Comparison of ENCODE assay signal across 8 cellular contexts in genomic region chr15:68228143-68228970, GRCh38. TPM values are rescaled to one million over a fixed set of nuclear protein-coding genes. Genes with fewer than 3 reads are reported as not detected.
A peak's percentile ranks its signal among the peaks of the same experiment; 100 is the strongest.
DNase-seq lines count a peak whose midpoint lies in the region; ATAC-seq and TF ChIP-seq lines count a peak whose summit lies in the region.

No MANE protein-coding gene starts in this region.

- WGBS in spleen, 5 donors, result 34 to 45% (median 38%) methylated on average over 24 to 25 of the region's 25 CpGs

- no peak for DNase-seq in CD14-positive monocyte (ENCODE audit: low spot score)
- peak in 1 of 2 experiments; percentile 64 for DNase-seq in HL-60 (ENCODE audit: low read depth in 1 of 2, low spot score in 1 of 2)
- DNase-seq in activated T-cell treated with anti-CD3 and anti-CD28 coated beads, Interleukin-2, amount 50 U/mL, for 72 hours, result no peak
- DNase-seq in spleen, result no peak
- no peak for DNase-seq in DMS153 (lab: John Stamatoyannopoulos, UW)

- no peak for TF ChIP-seq CTCF in CD14-positive monocyte (IDR thresholded peaks at IDR 0.05)
- TF ChIP-seq CTCF in HL-60 (IDR thresholded peaks at IDR 0.05; ENCODE audit: insufficient read depth, low read length), result no peak
- TF ChIP-seq CTCF in spleen (IDR thresholded peaks at IDR 0.05 in 8 of 11, conservative IDR thresholded peaks at IDR 0.05 in 3 of 11), result no peak

- ATAC-seq in activated T-cell treated with anti-CD3 and anti-CD28 coated beads, Interleukin-2, amount 50 U/mL, for 72 hours (replicated peaks in 1 of 2), result no peak
- no peak for ATAC-seq in HG03457 (IDR thresholded peaks at IDR 0.05; ENCODE audit: unreplicated experiment)
- no peak for ATAC-seq in HG02938 (IDR thresholded peaks at IDR 0.05; ENCODE audit: unreplicated experiment)

- H3K4me1 Mint-ChIP-seq in CD14-positive monocyte, result peaks cover 47% of the 10 kb centered on the region
- peaks cover 63% of the 10 kb centered on the region for H3K4me1 Mint-ChIP-seq in activated T-cell treated with anti-CD3 and anti-CD28 coated beads, Interleukin-2, amount 50 U/mL, for 72 hours (ENCODE audit: low read depth)

- H3K36me3 Mint-ChIP-seq in CD14-positive monocyte, result peaks cover 0 to 6% of the 10 kb centered on the region in 2 donors
- H3K36me3 Mint-ChIP-seq in activated T-cell treated with anti-CD3 and anti-CD28 coated beads, Interleukin-2, amount 50 U/mL, for 72 hours (ENCODE audit: insufficient read depth in 2 of 2), result peaks cover 0 to 8% of the 10 kb centered on the region in 2 donors

- no peaks in the 10 kb centered on the region for H3K9me3 ChIP-seq in iPS-15b (ENCODE audit: control insufficient read depth, insufficient read depth, low read length)
- no peaks in the 10 kb centered on the region for H3K9me3 ChIP-seq in spleen

- peak overlapping the region; percentile 78 for H3K9ac ChIP-seq in iPS-15b (ENCODE audit: low read depth, low read length)

- H3K4me1 ChIP-seq in iPS-15b (ENCODE audit: control insufficient read depth, insufficient read depth, low read length), result peaks cover 10% of the 10 kb centered on the region
- peaks cover 13 to 75% (median 39%) of the 10 kb centered on the region in 6 donors for H3K4me1 ChIP-seq in spleen

- peak overlapping the region; percentile 20 to 89 (median 75) for H3K27ac Mint-ChIP-seq in CD14-positive monocyte
- peak overlapping the region; percentile 76 for H3K27ac Mint-ChIP-seq in activated T-cell treated with anti-CD3 and anti-CD28 coated beads, Interleukin-2, amount 50 U/mL, for 72 hours

- intact Hi-C loops in CD14-positive monocyte (cut with micrococcal nuclease) (loop anchor here in 1 of 2 donors (10.0 kb wide), 1 partner anchor 174 kb away; the partner anchor contains the start of gene PIAS1), spleen (cut with DNase I; ENCODE audit: low total_unique reads) (no loop called here)

- H3K27me3 ChIP-seq in HL-60 (ENCODE audit: insufficient read depth, poor library complexity, severe bottlenecking) (no peaks in the 10 kb centered on the region), iPS-15b (ENCODE audit: control insufficient read depth, insufficient read depth, low read length) (no peaks in the 10 kb centered on the region), spleen (replicated peaks in 1 of 7) (no peaks in the 10 kb centered on the region)

- TF ChIP-seq POLR2A in spleen (IDR thresholded peaks at IDR 0.05), result no peak

- peak overlapping the region; percentile 63 for H3K4me3 ChIP-seq in HL-60 (replicated peaks; ENCODE audit: insufficient read depth, low read length)
- peak overlapping the region; percentile 82 for H3K4me3 ChIP-seq in iPS-15b (ENCODE audit: low read depth, low read length)
- H3K4me3 ChIP-seq in spleen, result peak overlapping the region; percentile 81 to 96 (median 92)

- H3K27me3 Mint-ChIP-seq in CD14-positive monocyte (ENCODE audit: low read depth in 3 of 3), result peaks cover 0 to 3% (median 2%) of the 10 kb centered on the region in 3 donors
- H3K27me3 Mint-ChIP-seq in activated T-cell treated with anti-CD3 and anti-CD28 coated beads, Interleukin-2, amount 50 U/mL, for 72 hours (ENCODE audit: low read depth), result no peaks in the 10 kb centered on the region

- peak overlapping the region; percentile 91 for H3K27ac ChIP-seq in HL-60 (replicated peaks)
- H3K27ac ChIP-seq in spleen, result peak overlapping the region; percentile 43 to 93 (median 86)

- no peaks in the 10 kb centered on the region for H3K9me3 Mint-ChIP-seq in CD14-positive monocyte
- no peaks in the 10 kb centered on the region for H3K9me3 Mint-ChIP-seq in activated T-cell treated with anti-CD3 and anti-CD28 coated beads, Interleukin-2, amount 50 U/mL, for 72 hours

- H3K36me3 ChIP-seq in iPS-15b (ENCODE audit: control insufficient read depth, insufficient read depth, low read length) (no peaks in the 10 kb centered on the region), spleen (no peaks in the 10 kb centered on the region)

- H3K4me3 Mint-ChIP-seq in CD14-positive monocyte, result peak overlapping the region; percentile 86 to 94
- peak overlapping the region; percentile 95 to 97 for H3K4me3 Mint-ChIP-seq in activated T-cell treated with anti-CD3 and anti-CD28 coated beads, Interleukin-2, amount 50 U/mL, for 72 hours

RNA-seq across cellular contexts. Expression of gene CLN6, which starts 1.2 kb away (rescaled TPM):
- polyA plus RNA-seq in CD14-positive monocyte, result 1 to 10 TPM; 3.4 to 4.2 TPM
- total RNA-seq in activated T-cell treated with anti-CD3 and anti-CD28 coated beads, Interleukin-2, amount 50 U/mL, for 72 hours, result 10 to 100 TPM; 31.6 to 40.7 TPM
- total RNA-seq in spleen, result 10 to 100 TPM; 25.0 to 38.6 (median 29.7) TPM
- 10 to 100 TPM in 2 of 3 donors, 1 to 10 TPM in 1; 9.8 to 21.7 (median 18.1) TPM for polyA plus RNA-seq in spleen

RNA-seq across cellular contexts. Expression of gene CALML4, which starts 23.2 kb away (rescaled TPM):
- polyA plus RNA-seq in CD14-positive monocyte (10 to 100 TPM; 38.8 to 44.5 TPM), spleen (10 to 100 TPM in 2 of 3 donors, 1 to 10 TPM in 1; 8.2 to 15.9 (median 13.2) TPM)
- total RNA-seq in activated T-cell treated with anti-CD3 and anti-CD28 coated beads, Interleukin-2, amount 50 U/mL, for 72 hours, result 1 to 10 TPM; 6.0 to 7.0 TPM
- total RNA-seq in spleen, result 10 to 100 TPM in 3 of 7 donors, 1 to 10 TPM in 4; 7.8 to 11.2 (median 9.7) TPM

RNA-seq across cellular contexts. Expression of gene FEM1B, which starts 49.2 kb away (rescaled TPM):
- polyA plus RNA-seq in CD14-positive monocyte (10 to 100 TPM; 26.0 to 26.4 TPM), spleen (10 to 100 TPM in 1 of 3 donors, 1 to 10 TPM in 2; 6.2 to 10.4 (median 7.5) TPM)
- total RNA-seq in activated T-cell treated with anti-CD3 and anti-CD28 coated beads, Interleukin-2, amount 50 U/mL, for 72 hours, result 10 to 100 TPM; 51.3 to 54.6 TPM
- 10 to 100 TPM; 43.5 to 63.5 (median 45.6) TPM for total RNA-seq in spleen
